ENCODE assay signal across 34 cellular contexts in the genomic region with DNA sequence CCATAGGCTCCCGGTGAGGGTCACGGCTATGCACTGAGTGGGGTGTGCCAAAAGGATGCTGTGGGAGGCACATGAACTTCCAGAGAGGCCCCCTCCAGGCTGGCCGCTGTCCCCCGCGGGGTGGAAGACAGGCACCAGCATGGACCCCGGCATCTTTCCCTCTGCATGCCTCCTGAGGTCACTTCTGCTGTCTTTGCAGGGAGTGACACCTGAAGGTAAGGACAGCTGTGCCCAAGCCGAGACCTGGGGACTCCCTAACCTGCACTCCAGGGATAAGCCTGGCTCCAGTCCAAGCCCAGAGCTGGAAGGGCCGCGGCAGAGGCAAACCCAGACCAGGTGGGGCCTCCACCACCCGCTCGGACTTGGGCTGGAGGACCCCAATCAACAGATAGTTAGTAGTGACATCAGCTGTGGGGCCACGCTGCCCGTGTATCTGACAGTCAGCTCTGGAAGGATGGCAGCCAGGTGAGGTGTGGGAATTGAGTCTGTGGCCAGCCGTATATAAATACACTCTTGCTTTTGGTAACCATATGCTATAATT.
"Had no signal": no experiment of that assay in that cellular context is flagged by ENCODE, and none has a peak within 500 bp of the region (broad histone marks: within the 10 kb centered on the region; RNA-seq: fewer than 3 reads in every experiment).

No MANE protein-coding gene starts in this region.

- H3K36me3 ChIP-seq: brain microvascular endothelial cell, esophagus muscularis mucosa, gastrocnemius medialis, WERI-Rb-1 had no signal

- ATAC-seq: activated CD4-positive, CD25-positive, alpha-beta regulatory T cell treated with anti-CD3 and anti-CD28 coated beads, Interleukin-2, amount 50 U/mL, for 24 hours; activated CD8-positive, alpha-beta T cell treated with anti-CD3 and anti-CD28 coated beads for 36 hours; activated T-cell treated with anti-CD3 and anti-CD28 coated beads, Interleukin-2, amount 50 U/mL, for 4 hours; activated T-helper 17 cell treated with anti-CD3 and anti-CD28 coated beads, Interleukin-2, amount 50 U/mL, for 72 hours; effector memory CD8-positive, alpha-beta T cell; foreskin keratinocyte; gastrocnemius medialis; T-helper 17 cell had no signal

- H3K4me1 ChIP-seq: esophagus muscularis mucosa, foreskin keratinocyte, gastrocnemius medialis had no signal

- FAIRE-seq: astrocyte, bronchial epithelial cell, colon had no signal

- H3K27ac ChIP-seq: brain microvascular endothelial cell, esophagus muscularis mucosa, foreskin keratinocyte, gastrocnemius medialis, WERI-Rb-1 had no signal

- H3K27ac Mint-ChIP-seq: activated B cell treated with CpG ODN at 0.5 μM for 24 hours; activated CD8-positive, alpha-beta T cell treated with anti-CD3 and anti-CD28 coated beads for 36 hours; activated naive CD8-positive, alpha-beta T cell; activated T-helper 17 cell treated with anti-CD3 and anti-CD28 coated beads, Interleukin-2, amount 50 U/mL, for 72 hours; effector memory CD8-positive, alpha-beta T cell; T-helper 17 cell; T-helper 2 cell treated with Interferon-gamma antibody and Interleukin-4, amounts not matched to agents 5 μg/mL and 100 μg/mL, for 36 hours had no signal

- H3K27me3 ChIP-seq: brain microvascular endothelial cell, foreskin keratinocyte had no signal

- H3K9me3 ChIP-seq: gastrocnemius medialis had no signal

- H3K4me3 ChIP-seq: esophagus muscularis mucosa, gastrocnemius medialis had no signal

- H3K9me3 Mint-ChIP-seq: activated CD8-positive, alpha-beta T cell treated with anti-CD3 and anti-CD28 coated beads for 36 hours; activated T-cell treated with anti-CD3 and anti-CD28 coated beads, Interleukin-2, amount 50 U/mL, for 4 hours; effector memory CD8-positive, alpha-beta T cell; T-helper 2 cell treated with Interferon-gamma antibody and Interleukin-4, amounts not matched to agents 5 μg/mL and 100 μg/mL, for 36 hours had no signal

- H3K4me1 Mint-ChIP-seq: activated B cell treated with CpG ODN at 0.5 μM for 24 hours; activated T-helper 17 cell treated with anti-CD3 and anti-CD28 coated beads, Interleukin-2, amount 50 U/mL, for 72 hours; T-helper 17 cell had no signal

- H3K27me3 Mint-ChIP-seq: activated B cell treated with CpG ODN at 0.5 μM for 24 hours; activated CD8-positive, alpha-beta T cell treated with anti-CD3 and anti-CD28 coated beads for 36 hours; T-helper 17 cell had no signal

- DNase-seq: activated B cell treated with CpG ODN at 0.5 μM for 24 hours; activated CD4-positive, alpha-beta T cell treated with anti-CD3 and anti-CD28 coated beads for 48 hours; activated CD4-positive, alpha-beta T cell treated with anti-CD3 and anti-CD28 coated beads, Interleukin-2, amount 50 U/mL, for 1 hour; activated CD4-positive, alpha-beta T cell treated with anti-CD3 and anti-CD28 coated beads, Interleukin-2, amount 50 U/mL, for 48 hours; activated CD8-positive, alpha-beta memory T cell treated with anti-CD3 and anti-CD28 coated beads for 24 hours; activated CD8-positive, alpha-beta T cell treated with anti-CD3 and anti-CD28 coated beads for 36 hours; activated effector memory CD4-positive, alpha-beta T cell treated with Interleukin-2 at 50 U/mL for 16 hours; activated gamma-delta T cell treated with Interleukin-2 at 50 U/mL for 16 hours; activated naive CD4-positive, alpha-beta T cell treated with anti-CD3 and anti-CD28 coated beads, Interleukin-2, amount 50 U/mL, for 16 hours; activated naive CD4-positive, alpha-beta T cell treated with Interleukin-2 at 50 U/mL for 16 hours; activated T-cell treated with anti-CD3 and anti-CD28 coated beads, Interleukin-2, amount 50 U/mL, for 4 hours; amniotic stem cell; anterior cingulate cortex; brain microvascular endothelial cell; caudate nucleus; cortex of kidney; dermis blood vessel endothelial cell; effector CD4-positive, alpha-beta T cell; effector memory CD8-positive, alpha-beta T cell; erythroblast; foreskin keratinocyte; gastrocnemius medialis; T-helper 1 cell; T-helper 17 cell; T1000; WERI-Rb-1 had no signal

- H3K36me3 Mint-ChIP-seq: activated naive CD8-positive, alpha-beta T cell had no signal

- H3K4me3 Mint-ChIP-seq: activated B cell treated with CpG ODN at 0.5 μM for 24 hours; activated CD8-positive, alpha-beta T cell treated with anti-CD3 and anti-CD28 coated beads for 36 hours; activated naive CD8-positive, alpha-beta T cell; activated T-cell treated with anti-CD3 and anti-CD28 coated beads, Interleukin-2, amount 50 U/mL, for 4 hours; activated T-helper 17 cell treated with anti-CD3 and anti-CD28 coated beads, Interleukin-2, amount 50 U/mL, for 72 hours; effector memory CD8-positive, alpha-beta T cell; T-helper 17 cell; T-helper 2 cell treated with Interferon-gamma antibody and Interleukin-4, amounts not matched to agents 5 μg/mL and 100 μg/mL, for 36 hours had no signal
